19 cellular contexts compared by ENCODE assay signal in the genomic region with DNA sequence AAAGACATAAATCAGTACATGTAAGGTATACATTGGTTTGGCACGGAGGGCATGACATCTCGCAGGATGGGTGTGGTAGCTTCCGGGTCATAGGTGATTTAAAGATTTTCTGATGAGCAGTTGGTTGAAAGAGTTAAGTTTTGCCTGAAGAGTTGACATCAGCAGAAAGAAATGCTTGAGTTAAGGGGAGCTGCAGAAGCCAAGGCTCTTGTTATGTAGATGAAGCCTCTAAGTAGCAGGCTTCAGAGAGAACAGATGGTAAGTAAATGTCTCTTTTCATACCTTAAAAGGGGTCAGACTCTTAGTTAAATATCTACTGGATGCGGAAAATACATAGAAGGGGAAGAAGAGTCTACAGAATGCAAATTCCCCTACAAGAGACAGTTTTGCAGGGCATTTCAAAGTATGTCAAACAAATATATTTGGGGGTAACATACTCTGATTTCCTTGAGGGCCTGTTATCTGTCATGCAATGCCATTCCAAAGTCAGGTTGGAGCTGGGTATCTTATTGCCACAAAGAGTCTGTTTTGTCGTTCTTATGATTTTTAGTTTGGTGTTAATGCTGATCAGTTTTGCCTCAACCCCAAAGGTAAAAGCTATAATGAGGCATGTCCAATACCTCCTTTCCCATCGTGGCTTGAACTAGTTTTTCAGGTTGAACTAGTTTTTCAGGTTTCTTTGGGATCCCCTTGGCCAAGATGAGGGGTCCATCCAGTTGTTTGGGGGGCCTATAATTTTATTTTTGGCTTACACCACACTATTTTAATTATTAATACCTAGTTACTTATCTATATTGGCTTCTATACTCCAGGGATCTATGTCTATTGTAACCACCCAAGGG.
"Had no signal": no experiment of that assay in that cellular context is flagged by ENCODE, and none has a peak within 500 bp of the region (broad histone marks: within the 10 kb centered on the region; RNA-seq: fewer than 3 reads in every experiment).

No MANE protein-coding gene starts in this region.

- H3K4me1 ChIP-seq: left lung, psoas muscle, sigmoid colon, upper lobe of right lung had no signal

- H3K36me3 Mint-ChIP-seq: natural killer cell treated with Interleukin-12 subunit alpha and Interleukin-12 subunit beta and Interleukin-15 and Interleukin-18, amount 100 ng/mL, for 72 hours had no signal

- DNase-seq: activated CD4-positive, alpha-beta T cell treated with anti-CD3 and anti-CD28 coated beads for 36 hours; activated CD8-positive, alpha-beta memory T cell treated with anti-CD3 and anti-CD28 coated beads, Interleukin-2, amount 50 U/mL, for 4 hours; activated CD8-positive, alpha-beta T cell treated with anti-CD3 and anti-CD28 coated beads for 36 hours; activated naive CD4-positive, alpha-beta T cell; central memory CD4-positive, alpha-beta T cell; effector memory CD4-positive, alpha-beta T cell; hippocampal formation; islet precursor cell; left lung; nucleus accumbens; psoas muscle; sigmoid colon; stimulated activated CD4-positive, alpha-beta T cell treated with anti-CD3 and anti-CD28 coated beads, Interleukin-12 subunit alpha, Interleukin-12 subunit beta, amount 100 ng/mL, for 4 hours; stimulated activated naive CD4-positive, alpha-beta T cell; substantia nigra; T-cell; T1000; upper lobe of right lung had no signal

- H3K4me1 Mint-ChIP-seq: activated CD4-positive, alpha-beta T cell treated with anti-CD3 and anti-CD28 coated beads for 36 hours; T-cell had no signal

- H3K4me3 ChIP-seq: left lung, psoas muscle, sigmoid colon, upper lobe of right lung had no signal

- H3K27ac ChIP-seq: left lung, psoas muscle, sigmoid colon, upper lobe of right lung had no signal

- H3K36me3 ChIP-seq: left lung, sigmoid colon, upper lobe of right lung had no signal

- ATAC-seq: activated CD4-positive, alpha-beta T cell treated with anti-CD3 and anti-CD28 coated beads for 36 hours; activated CD8-positive, alpha-beta T cell treated with anti-CD3 and anti-CD28 coated beads for 36 hours; left lung; natural killer cell treated with Interleukin-12 subunit alpha and Interleukin-12 subunit beta and Interleukin-15 and Interleukin-18, amount 100 ng/mL, for 72 hours; psoas muscle; T-cell; upper lobe of right lung had no signal

- H3K27ac Mint-ChIP-seq: activated CD4-positive, alpha-beta T cell treated with anti-CD3 and anti-CD28 coated beads for 36 hours; activated CD8-positive, alpha-beta T cell treated with anti-CD3 and anti-CD28 coated beads for 36 hours; natural killer cell treated with Interleukin-12 subunit alpha and Interleukin-12 subunit beta and Interleukin-15 and Interleukin-18, amount 100 ng/mL, for 72 hours; T-cell had no signal

- H3K27me3 ChIP-seq: left lung, sigmoid colon, upper lobe of right lung had no signal

- H3K9me3 Mint-ChIP-seq: activated CD8-positive, alpha-beta T cell treated with anti-CD3 and anti-CD28 coated beads for 36 hours had no signal

- H3K9me3 ChIP-seq: left lung, psoas muscle, sigmoid colon, upper lobe of right lung had no signal

- H3K4me3 Mint-ChIP-seq: activated CD4-positive, alpha-beta T cell treated with anti-CD3 and anti-CD28 coated beads for 36 hours; activated CD8-positive, alpha-beta T cell treated with anti-CD3 and anti-CD28 coated beads for 36 hours; natural killer cell treated with Interleukin-12 subunit alpha and Interleukin-12 subunit beta and Interleukin-15 and Interleukin-18, amount 100 ng/mL, for 72 hours; T-cell had no signal
